Comparison of ENCODE assay signal across 8 cellular contexts in genomic region chr3:160399347-160400047, GRCh38. TPM values are rescaled to one million over a fixed set of nuclear protein-coding genes. Genes with fewer than 3 reads are reported as not detected.
DNase-seq lines count a peak whose midpoint lies in the region; ATAC-seq and TF ChIP-seq lines count a peak whose summit lies in the region.

Gene SMC4, plus strand, starts transcription at chr3:160399650. Its CDS starts 1,177 bp downstream, at chr3:160400827.

- DNase-seq in Caco-2, result peak; percentile 86 to 87
- peak; percentile 70 for DNase-seq in NT2/D1 (ENCODE audit: low read depth, low spot score)
- DNase-seq in activated CD8-positive, alpha-beta memory T cell treated with anti-CD3 and anti-CD28 coated beads for 48 hours (ENCODE audit: low read depth in 2 of 3, low spot score in 2 of 3), result peak; percentile 58 to 69 (median 64)
- peak; percentile 96 for DNase-seq in mesenchymal stem cell
- peak; percentile 65 for DNase-seq in stimulated activated CD8-positive, alpha-beta memory T cell treated with anti-CD3 and anti-CD28 coated beads, Interleukin-15, amount 100 ng/mL, for 24 hours (ENCODE audit: low read depth)

- H3K27ac ChIP-seq in HUES48 (ENCODE audit: low read depth, low read length) (peak within 1 kb of the TSS; percentile 100), mesenchymal stem cell (ENCODE audit: low read length, poor library complexity, severe bottlenecking) (peak within 1 kb of the TSS; percentile 86)

- peak within 1 kb of the TSS; percentile 40 to 95 for H3K18ac ChIP-seq in mesenchymal stem cell (ENCODE audit: low read depth in 1 of 2, low read length in 2 of 2)

- H4K8ac ChIP-seq in mesenchymal stem cell (ENCODE audit: low read length), result peak within 1 kb of the TSS; percentile 84

- peak; percentile 51 for ATAC-seq in GM21423 (IDR thresholded peaks at IDR 0.05; ENCODE audit: unreplicated experiment)

- peaks cover 4% of the 10 kb centered on the region for H3K79me1 ChIP-seq in mesenchymal stem cell (replicated peaks; ENCODE audit: low read length, poor library complexity, severe bottlenecking)

- H4K91ac ChIP-seq in mesenchymal stem cell (ENCODE audit: low read length), result peak within 1 kb of the TSS; percentile 96

- peak within 1 kb of the TSS; percentile 92 for H2BK5ac ChIP-seq in mesenchymal stem cell (ENCODE audit: low read depth, low read length, poor library complexity, severe bottlenecking)

- H2AFZ ChIP-seq in mesenchymal stem cell (ENCODE audit: low read depth, low read length), result no peak within 1 kb of the TSS

- H3K4me2 ChIP-seq in mesenchymal stem cell (ENCODE audit: low read length, poor library complexity, severe bottlenecking), result peak within 1 kb of the TSS; percentile 68

- intact Hi-C loops in Caco-2 (cut with micrococcal nuclease; ENCODE audit: unreplicated experiment), result loop anchor here (2.0 kb wide), 1 partner anchor 175 kb away; the partner anchor contains the start of gene C3orf80

- H3K36me3 ChIP-seq in Caco-2 (ENCODE audit: control insufficient read depth, insufficient read depth, low read length) (no peaks in the 10 kb centered on the region), HUES48 (ENCODE audit: control insufficient read depth, insufficient read depth, low read length) (peaks cover 28% of the 10 kb centered on the region), NT2/D1 (ENCODE audit: insufficient read depth, insufficient read length, low read length) (peaks cover 35% of the 10 kb centered on the region), endocrine pancreas (ENCODE audit: control insufficient read depth, insufficient read depth, low read length) (no peaks in the 10 kb centered on the region), mesenchymal stem cell (ENCODE audit: control insufficient read depth in 1 of 2, insufficient read depth in 2 of 2, low read depth in 1 of 2, low read length in 2 of 2) (peaks cover 0 to 3% of the 10 kb centered on the region in 2 experiments)

- H3K4me3 ChIP-seq in Caco-2 (ENCODE audit: low read depth, low read length), result peak within 1 kb of the TSS; percentile 96
- H3K4me3 ChIP-seq in HUES48 (ENCODE audit: low read depth, low read length), result peak within 1 kb of the TSS; percentile 97
- peak within 1 kb of the TSS; percentile 96 for H3K4me3 ChIP-seq in NT2/D1 (ENCODE audit: insufficient read length, low read depth)
- H3K4me3 ChIP-seq in endocrine pancreas (ENCODE audit: control insufficient read depth, insufficient read depth, low read length), result peak within 1 kb of the TSS; percentile 95
- H3K4me3 ChIP-seq in mesenchymal stem cell (ENCODE audit: insufficient read depth in 1 of 2, low read depth in 1 of 2, low read length in 2 of 2), result peak within 1 kb of the TSS; percentile 91 to 95

- no peaks in the 10 kb centered on the region for H3K27me3 ChIP-seq in Caco-2 (replicated peaks; ENCODE audit: control insufficient read depth, insufficient read depth, low read length)
- H3K27me3 ChIP-seq in HUES48 (ENCODE audit: control insufficient read depth, insufficient read depth, low read length), result no peaks in the 10 kb centered on the region
- H3K27me3 ChIP-seq in NT2/D1 (ENCODE audit: insufficient read depth, insufficient read length), result no peaks in the 10 kb centered on the region
- no peaks in the 10 kb centered on the region for H3K27me3 ChIP-seq in endocrine pancreas (ENCODE audit: control insufficient read depth, insufficient read depth, low read length)
- H3K27me3 ChIP-seq in mesenchymal stem cell (ENCODE audit: control insufficient read depth in 1 of 2, insufficient read depth in 1 of 2, low read length in 2 of 2), result no peaks in the 10 kb centered on the region

- no peaks in the 10 kb centered on the region for H3K27me3 Mint-ChIP-seq in Caco-2 (ENCODE audit: insufficient read depth, unreplicated experiment)

- peak within 1 kb of the TSS; percentile 97 for H2BK120ac ChIP-seq in mesenchymal stem cell (ENCODE audit: low read depth, low read length)

- H3K4me1 ChIP-seq in Caco-2, result peaks cover 10% of the 10 kb centered on the region
- peaks cover 23% of the 10 kb centered on the region for H3K4me1 ChIP-seq in HUES48 (ENCODE audit: control insufficient read depth, insufficient read depth, low read length)
- H3K4me1 ChIP-seq in NT2/D1 (ENCODE audit: insufficient read depth, insufficient read length), result no peaks in the 10 kb centered on the region
- H3K4me1 ChIP-seq in endocrine pancreas (ENCODE audit: control insufficient read depth, insufficient read depth, low read length), result peaks cover 13% of the 10 kb centered on the region
- peaks cover 1% of the 10 kb centered on the region for H3K4me1 ChIP-seq in mesenchymal stem cell (ENCODE audit: control insufficient read depth, insufficient read depth, low read depth, low read length)

- TF ChIP-seq CTCF in Caco-2 (IDR thresholded peaks at IDR 0.05; ENCODE audit: insufficient read depth in 1 of 2, low read depth in 1 of 2, low read length in 1 of 2, severe bottlenecking in 1 of 2, unreplicated experiment in 1 of 2), result no peak

- peak within 1 kb of the TSS; percentile 83 for H2BK15ac ChIP-seq in mesenchymal stem cell (ENCODE audit: low read depth, poor library complexity, severe bottlenecking)

- TSS peak; percentile 41 for BruUV-seq in Caco-2 (replicated peaks; lab: Mats Ljungman, UMichigan)

- H3K4ac ChIP-seq in mesenchymal stem cell (ENCODE audit: low read depth in 1 of 2, low read length in 2 of 2), result peak within 1 kb of the TSS; percentile 87 to 97

- CTCF ChIA-PET in Caco-2 (lab: Charles Lee), result no interaction called here

- peaks cover 44% of the 10 kb centered on the region for H3K36me3 Mint-ChIP-seq in Caco-2 (ENCODE audit: insufficient read depth, unreplicated experiment)

- under 1% methylated on average over 47 of the region's 47 CpGs for WGBS in mesenchymal stem cell

- peak within 1 kb of the TSS; percentile 97 for H3K9ac ChIP-seq in HUES48 (ENCODE audit: low read depth, low read length)
- peak within 1 kb of the TSS; percentile 98 for H3K9ac ChIP-seq in NT2/D1 (ENCODE audit: insufficient read length, low read depth)
- peak within 1 kb of the TSS; percentile 73 for H3K9ac ChIP-seq in endocrine pancreas (ENCODE audit: control insufficient read depth, insufficient read depth, low read length)
- H3K9ac ChIP-seq in mesenchymal stem cell (ENCODE audit: low read length), result peak within 1 kb of the TSS; percentile 96

- peak within 1 kb of the TSS; percentile 97 for H3K4me3 Mint-ChIP-seq in Caco-2 (ENCODE audit: unreplicated experiment)

- H2BK12ac ChIP-seq in mesenchymal stem cell (ENCODE audit: low read length in 2 of 2), result peak within 1 kb of the TSS; percentile 63 to 94

- no peaks in the 10 kb centered on the region for H3K9me3 Mint-ChIP-seq in Caco-2 (ENCODE audit: unreplicated experiment)

- H2AK5ac ChIP-seq in mesenchymal stem cell (ENCODE audit: low read length, severe bottlenecking), result no peak within 1 kb of the TSS

- peak within 1 kb of the TSS in 1 of 2 experiments; percentile 98 for H3K14ac ChIP-seq in mesenchymal stem cell (ENCODE audit: low read length in 2 of 2)

- POLR2A ChIA-PET in Caco-2 (lab: Charles Lee), result interaction anchor here (0.6 to 0.8 kb wide), 6 partner anchors 9 to 174 kb away, joined by 3 to 12 read pairs (median 4); partner anchors contain the start of genes C3orf80, KPNA4 and TRIM59

- H3K23ac ChIP-seq in mesenchymal stem cell (ENCODE audit: low read length in 2 of 2), result peak within 1 kb of the TSS; percentile 79 to 96

- peaks cover 6% of the 10 kb centered on the region for H3K4me1 Mint-ChIP-seq in Caco-2 (ENCODE audit: low read depth, unreplicated experiment)

- no peaks in the 10 kb centered on the region for H3K9me3 ChIP-seq in Caco-2
- no peaks in the 10 kb centered on the region for H3K9me3 ChIP-seq in HUES48 (ENCODE audit: control insufficient read depth, insufficient read depth, low read length)
- H3K9me3 ChIP-seq in NT2/D1 (ENCODE audit: insufficient read depth, low read length), result no peaks in the 10 kb centered on the region
- no peaks in the 10 kb centered on the region for H3K9me3 ChIP-seq in endocrine pancreas (ENCODE audit: control insufficient read depth, low read length)
- H3K9me3 ChIP-seq in mesenchymal stem cell (ENCODE audit: control insufficient read depth, low read length), result no peaks in the 10 kb centered on the region

- peak within 1 kb of the TSS; percentile 99 for H3K27ac Mint-ChIP-seq in Caco-2 (ENCODE audit: unreplicated experiment)

RNA-seq across cellular contexts. Expression of gene SMC4, which starts in this region (rescaled TPM):
- 133 and 136 TPM in 2 replicates for total RNA-seq in Caco-2 (2022)
- polyA plus RNA-seq in mesenchymal stem cell (2013, experiment 1 of 2), result 111 TPM
- polyA plus RNA-seq in mesenchymal stem cell (2013, experiment 2 of 2), result 103 TPM

Comparison
In these comparisons a context has a peak if more than half of its experiments do, and no peak if none do; other contexts are left out.
1. Peak in every context shown above with its lines: DNase-seq, ATAC-seq, H3K4me3 ChIP-seq and H3K27ac ChIP-seq.